In the genomic region with DNA sequence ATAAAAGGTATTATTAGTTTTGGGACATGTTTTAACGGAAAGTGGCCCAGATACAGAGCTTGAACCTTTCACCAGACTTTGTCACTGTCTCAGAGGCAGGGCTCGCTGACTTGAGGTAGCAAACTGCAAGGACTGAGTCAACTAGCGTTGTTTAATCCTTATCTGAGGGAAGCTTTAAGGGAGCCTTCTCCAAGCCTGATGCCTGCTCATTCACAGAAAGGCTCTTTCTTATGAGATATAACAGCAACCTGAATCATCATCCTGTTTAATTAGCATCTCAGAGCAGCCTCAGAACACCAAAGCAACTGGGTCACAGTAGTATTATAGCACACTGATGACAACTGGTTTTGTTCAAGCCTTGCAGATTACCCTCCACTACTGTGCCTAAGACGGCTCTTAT, we compare ENCODE assay signal across 15 cellular contexts. TPM values are rescaled to one million over a fixed set of nuclear protein-coding genes. Genes with fewer than 3 reads are reported as not detected.
"Had no signal": no experiment of that assay in that cellular context is flagged by ENCODE, and none has a peak within 500 bp of the region (broad histone marks: within the 10 kb centered on the region; RNA-seq: fewer than 3 reads in every experiment).

No MANE protein-coding gene starts in this region.

- H3K4me3 Mint-ChIP-seq: activated CD8-positive, alpha-beta T cell treated with anti-CD3 and anti-CD28 coated beads for 36 hours; naive B cell had no signal

- H3K9me3 ChIP-seq: suprapubic skin had no signal

- H3K9ac ChIP-seq: parathyroid adenoma had no signal

- H3K36me3 ChIP-seq: cardiac muscle cell, suprapubic skin had no signal

- H3K27me3 Mint-ChIP-seq: activated CD8-positive, alpha-beta T cell treated with anti-CD3 and anti-CD28 coated beads for 36 hours; naive B cell had no signal

- DNase-seq: activated CD8-positive, alpha-beta memory T cell treated with anti-CD3 and anti-CD28 coated beads, Interleukin-2, amount 50 U/mL, for 4 hours; activated CD8-positive, alpha-beta T cell treated with anti-CD3 and anti-CD28 coated beads for 36 hours; activated effector memory CD4-positive, alpha-beta T cell treated with Interleukin-2 at 50 U/mL for 16 hours; foreskin keratinocyte; head of caudate nucleus; left cardiac atrium; naive B cell; retina; stimulated activated naive CD8-positive, alpha-beta T cell treated with anti-CD3 and anti-CD28 coated beads, Interleukin-15, Interleukin-2, amounts not matched to agents 100 U/mL and 50 U/mL, for 24 hours; T-helper 9 cell had no signal

- H2AFZ ChIP-seq: parathyroid adenoma had no signal

- H3K9me3 Mint-ChIP-seq: activated CD8-positive, alpha-beta T cell treated with anti-CD3 and anti-CD28 coated beads for 36 hours; naive B cell had no signal

- H3K4me3 ChIP-seq: cardiac muscle cell, suprapubic skin had no signal

- H3K27ac ChIP-seq: cardiac muscle cell, foreskin keratinocyte, parathyroid adenoma, suprapubic skin had no signal

- ATAC-seq: activated CD8-positive, alpha-beta T cell treated with anti-CD3 and anti-CD28 coated beads for 36 hours; foreskin keratinocyte; left cardiac atrium; stimulated activated naive CD8-positive, alpha-beta T cell treated with anti-CD3 and anti-CD28 coated beads, Interleukin-15, Interleukin-2, amounts not matched to agents 100 U/mL and 50 U/mL, for 24 hours had no signal

- H3K27ac Mint-ChIP-seq: activated CD8-positive, alpha-beta T cell treated with anti-CD3 and anti-CD28 coated beads for 36 hours had no signal

- H3K4me1 ChIP-seq: parathyroid adenoma had no signal

- FAIRE-seq: colon had no signal

- H3K27me3 ChIP-seq: cardiac muscle cell, foreskin keratinocyte, suprapubic skin had no signal

RNA-seq across cellular contexts. Expression of gene CYP2D6, which starts 54.2 kb away (rescaled TPM):
- total RNA-seq: skeletal muscle tissue had no signal
